In the genomic region with DNA sequence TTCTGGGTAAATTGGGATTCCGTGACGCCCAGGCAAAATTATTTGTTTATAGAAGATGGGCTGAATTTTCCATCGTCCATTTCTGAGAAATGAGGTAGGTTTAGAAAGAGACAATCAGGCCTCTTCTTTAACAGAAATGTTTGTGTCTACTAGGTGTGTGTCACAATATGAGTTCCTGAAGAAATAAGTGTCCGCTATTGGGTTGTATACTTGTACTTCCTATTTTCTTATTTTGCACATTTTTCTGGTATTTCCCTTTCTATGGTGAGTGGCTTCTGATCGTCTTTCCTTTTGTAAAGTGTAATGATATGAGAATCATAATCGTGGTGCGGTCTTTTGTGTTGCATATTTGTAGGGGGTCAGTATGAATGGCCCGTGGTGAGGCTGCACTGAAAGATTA, we compare ENCODE assay signal across 23 cellular contexts.
A peak's percentile ranks its signal among the peaks of the same experiment; 100 is the strongest.
DNase-seq lines count a peak whose midpoint lies in the region; ATAC-seq and TF ChIP-seq lines count a peak whose summit lies in the region.
"Had no signal": no experiment of that assay in that cellular context is flagged by ENCODE, and none has a peak within 500 bp of the region (broad histone marks: within the 10 kb centered on the region; RNA-seq: fewer than 3 reads in every experiment).

No MANE protein-coding gene starts in this region.

- POLR2A ChIA-PET in Panc1 (lab: Charles Lee): no interaction called here

- peaks cover 13% of the 10 kb centered on the region for H3K4me1 ChIP-seq in HAP-1
- H3K4me1 ChIP-seq in Panc1 (ENCODE audit: control insufficient read depth, insufficient read depth, low read length): peaks cover 38% of the 10 kb centered on the region
- peaks cover 0 to 42% (median 0%) of the 10 kb centered on the region in 3 donors for H3K4me1 ChIP-seq in gastroesophageal sphincter

- DNase-seq in HAP-1 (ENCODE audit: low spot score in 2 of 2) (peak; percentile 31 to 51), Panc1 (ENCODE audit: low read depth, low spot score) (no peak), nephron progenitor cell (no peak), T-helper 9 cell (no peak)
- DNase-seq in stimulated activated naive CD8-positive, alpha-beta T cell treated with anti-CD3 and anti-CD28 coated beads, Interleukin-15, Interleukin-2, amounts not matched to agents 100 U/mL and 50 U/mL, for 24 hours: no peak
- DNase-seq: DMS153; DND-41; GM23248; H9; HFFc6; KBM-7; MG63; NCI-H2029; NCI-H446 treated with DMSO at 0.1 percent for 48 hours; NCI-H526; NCI-H82; NK-92 treated with Interleukin-12 subunit alpha and Interleukin-12 subunit beta, amount 100 ng/mL, for 24 hours; SIG-M5; SW 1271 had no signal

- no peaks in the 10 kb centered on the region for H3K9me3 Mint-ChIP-seq in nephron progenitor cell
- H3K9me3 Mint-ChIP-seq: H9, HFFc6 had no signal

- 78 to 94% methylated on average over 6 of the region's 8 CpGs for WGBS in gastroesophageal sphincter (ENCODE audit: low coverage in 1 of 2), 2 donors

- H3K4me3 Mint-ChIP-seq in nephron progenitor cell: no peak overlapping the region
- H3K4me3 Mint-ChIP-seq: H9, HFFc6 had no signal

- no peak for TF ChIP-seq EP300 in gastroesophageal sphincter (IDR thresholded peaks at IDR 0.05)

- H3K4me3 ChIP-seq in HAP-1 (no peak overlapping the region), Panc1 (ENCODE audit: low read depth in 2 of 2, low read length in 2 of 2) (no peak overlapping the region), gastroesophageal sphincter (no peak overlapping the region)
- H3K4me3 ChIP-seq: GM23248, MG63, SK-N-MC had no signal

- ATAC-seq in Panc1: no peak
- no peak for ATAC-seq in GM19467 (IDR thresholded peaks at IDR 0.05; ENCODE audit: unreplicated experiment)
- ATAC-seq in stimulated activated naive CD8-positive, alpha-beta T cell treated with anti-CD3 and anti-CD28 coated beads, Interleukin-15, Interleukin-2, amounts not matched to agents 100 U/mL and 50 U/mL, for 24 hours: no peak
- no peak for ATAC-seq in gastroesophageal sphincter

- H3K36me3 Mint-ChIP-seq in nephron progenitor cell (ENCODE audit: low read depth): peaks cover 36% of the 10 kb centered on the region

- no TSS peak for BruUV-seq in Panc1 (replicated peaks; lab: Mats Ljungman, UMichigan)

- TF ChIP-seq CTCF in Panc1 (IDR thresholded peaks at IDR 0.05): no peak
- no peak for TF ChIP-seq CTCF in nephron progenitor cell (IDR thresholded peaks at IDR 0.05)
- TF ChIP-seq CTCF in gastroesophageal sphincter (IDR thresholded peaks at IDR 0.05): no peak

- H3K36me3 ChIP-seq in HAP-1 (replicated peaks) (no peaks in the 10 kb centered on the region), Panc1 (ENCODE audit: control insufficient read depth, insufficient read depth, low read length) (no peaks in the 10 kb centered on the region), gastroesophageal sphincter (no peaks in the 10 kb centered on the region)

- H3K27me3 Mint-ChIP-seq in nephron progenitor cell (ENCODE audit: low read depth, poor library complexity): peaks cover 2% of the 10 kb centered on the region

- H3K9me3 ChIP-seq in HAP-1: no peaks in the 10 kb centered on the region
- H3K9me3 ChIP-seq in Panc1 (ENCODE audit: control insufficient read depth, insufficient read depth, low read depth, low read length): no peaks in the 10 kb centered on the region
- H3K9me3 ChIP-seq in gastroesophageal sphincter: no peaks in the 10 kb centered on the region
- H3K9me3 ChIP-seq: MG63 had no signal

- H3K4me1 Mint-ChIP-seq in nephron progenitor cell: peaks cover 76% of the 10 kb centered on the region

- H3K27ac Mint-ChIP-seq in nephron progenitor cell: peak overlapping the region; percentile 10
- H3K27ac Mint-ChIP-seq: HFFc6 had no signal

- H3K27ac ChIP-seq in Panc1 (ENCODE audit: low read length) (peak overlapping the region; percentile 20; the same call in 1 of the 2 replicates), gastroesophageal sphincter (no peak overlapping the region)
- H3K27ac ChIP-seq: C4-2B, GM23248, SK-N-MC had no signal

- TF ChIP-seq POLR2A in gastroesophageal sphincter (IDR thresholded peaks at IDR 0.05): no peak

- in situ Hi-C loops in HAP-1 (cut with MboI; ENCODE audit: low sequenced_read_pairs) (no loop called here), Panc1 (cut with HindIII; ENCODE audit: low pct_unique_long_range_greater_than_20kb, low sequenced_read_pairs) (no loop called here)

- intact Hi-C loops in Panc1 (cut with micrococcal nuclease; ENCODE audit: unreplicated experiment): no loop called here

- CTCF ChIA-PET in Panc1 (lab: Charles Lee): no interaction called here

- H3K27me3 ChIP-seq in HAP-1 (ENCODE audit: low read depth) (no peaks in the 10 kb centered on the region), Panc1 (ENCODE audit: control insufficient read depth, insufficient read depth, low read length) (no peaks in the 10 kb centered on the region), gastroesophageal sphincter (no peaks in the 10 kb centered on the region)
- H3K27me3 ChIP-seq: MG63 had no signal

Comparison
In these comparisons a context has a peak if more than half of its experiments do, and no peak if none do; other contexts are left out.
1. DNase-seq: peak in HAP-1 (2 of 2); none in Panc1 (single experiment), nephron progenitor cell (single experiment), T-helper 9 cell (single experiment) and stimulated activated naive CD8-positive, alpha-beta T cell treated with anti-CD3 and anti-CD28 coated beads, Interleukin-15, Interleukin-2, amounts not matched to agents 100 U/mL and 50 U/mL, for 24 hours (single experiment).